10 cellular contexts compared by ENCODE assay signal in the genomic region with DNA sequence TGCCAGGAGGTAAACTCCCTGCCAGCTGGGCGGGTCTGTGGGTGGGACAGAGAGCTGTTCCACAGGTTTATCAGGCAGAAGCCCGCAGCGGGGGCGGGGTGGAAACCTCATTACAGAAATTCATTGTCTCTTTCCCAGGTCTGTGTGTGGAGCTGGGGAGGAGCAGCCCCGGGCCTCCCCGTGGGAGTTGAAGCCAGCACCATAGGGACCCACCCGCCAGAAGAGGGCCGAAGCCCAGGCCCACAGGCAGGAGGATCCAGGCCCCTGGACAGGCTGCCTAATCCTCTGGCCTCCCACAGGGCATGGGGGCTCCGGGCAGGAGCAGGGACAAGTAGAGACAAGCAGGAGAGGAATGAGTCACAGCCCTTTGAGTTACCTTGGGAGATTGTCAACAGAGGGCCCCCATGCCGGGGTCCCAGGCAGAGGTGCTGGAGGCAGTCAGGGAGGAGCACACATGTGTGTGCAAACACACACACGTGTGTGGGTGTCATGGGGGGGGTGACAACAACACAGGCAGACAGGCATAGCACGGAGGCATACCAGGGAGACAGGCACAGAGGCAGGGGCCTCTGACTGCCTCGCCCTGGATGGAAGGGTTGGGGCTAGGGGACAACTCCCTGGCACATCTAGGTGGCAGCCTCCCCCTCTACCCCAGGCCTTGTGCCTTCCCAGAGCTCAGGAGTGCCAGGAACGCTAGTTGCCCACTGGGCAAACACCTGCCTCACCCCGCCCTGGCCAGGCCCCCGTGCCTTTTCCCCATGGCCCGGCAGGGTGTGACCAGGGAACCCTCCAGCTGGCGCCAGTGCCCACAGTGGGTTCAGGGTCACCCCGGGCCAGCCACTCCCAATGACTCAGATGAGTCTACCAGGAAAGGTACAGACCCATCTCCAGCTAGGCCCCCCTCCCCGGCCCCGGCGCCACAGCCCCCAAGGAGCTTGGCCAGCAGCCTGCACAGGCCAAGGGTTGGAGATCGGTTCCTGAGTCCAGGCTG. TPM values are rescaled to one million over a fixed set of nuclear protein-coding genes. Genes with fewer than 3 reads are reported as not detected.
DNase-seq lines count a peak whose midpoint lies in the region; ATAC-seq, FAIRE-seq and TF ChIP-seq lines count a peak whose summit lies in the region.
"Had no signal": no experiment of that assay in that cellular context is flagged by ENCODE, and none has a peak within 500 bp of the region (broad histone marks: within the 10 kb centered on the region; RNA-seq: fewer than 3 reads in every experiment).

No MANE protein-coding gene starts in this region.

- peak overlapping the region; percentile 75 for H3K4me3 Mint-ChIP-seq in activated naive CD4-positive, alpha-beta T cell treated with anti-CD3 and anti-CD28 coated beads, Interleukin-2, amount 10 ng/mL, durations not matched to agents 7 days and 5 days
- H3K4me3 Mint-ChIP-seq in activated B cell treated with CpG ODN at 0.5 μM for 24 hours: peak overlapping the region; percentile 78

- no peak for ATAC-seq in activated naive CD4-positive, alpha-beta T cell treated with anti-CD3 and anti-CD28 coated beads, Interleukin-2, amount 50 U/mL, for 72 hours
- ATAC-seq in activated B cell treated with CpG ODN at 0.5 μM for 24 hours (ENCODE audit: low read depth): no peak
- ATAC-seq in left lung: peak; percentile 51

- TF ChIP-seq CTCF in activated B cell treated with CpG ODN at 0.5 μM for 24 hours (IDR thresholded peaks at IDR 0.05): no peak
- TF ChIP-seq CTCF in left lung (IDR thresholded peaks at IDR 0.05): no peak

- H3K27me3 Mint-ChIP-seq in activated naive CD4-positive, alpha-beta T cell treated with anti-CD3 and anti-CD28 coated beads, Interleukin-2, amount 10 ng/mL, durations not matched to agents 7 days and 5 days: peaks cover 4% of the 10 kb centered on the region
- H3K27me3 Mint-ChIP-seq in activated B cell treated with CpG ODN at 0.5 μM for 24 hours: no peaks in the 10 kb centered on the region

- peaks cover 7 to 39% of the 10 kb centered on the region in 2 donors for H3K4me1 ChIP-seq in left lung

- H3K36me3 Mint-ChIP-seq in activated naive CD4-positive, alpha-beta T cell treated with anti-CD3 and anti-CD28 coated beads, Interleukin-2, amount 10 ng/mL, durations not matched to agents 7 days and 5 days: no peaks in the 10 kb centered on the region
- no peaks in the 10 kb centered on the region for H3K36me3 Mint-ChIP-seq in activated naive CD4-positive, alpha-beta T cell treated with anti-CD3 and anti-CD28 coated beads, Interleukin-2, amount 50 U/mL, for 72 hours
- H3K36me3 Mint-ChIP-seq in activated B cell treated with CpG ODN at 0.5 μM for 24 hours (ENCODE audit: low read depth): peaks cover 7% of the 10 kb centered on the region

- H3K4me1 Mint-ChIP-seq in activated naive CD4-positive, alpha-beta T cell treated with anti-CD3 and anti-CD28 coated beads, Interleukin-2, amount 10 ng/mL, durations not matched to agents 7 days and 5 days: peaks cover 32% of the 10 kb centered on the region
- H3K4me1 Mint-ChIP-seq in activated B cell treated with CpG ODN at 0.5 μM for 24 hours: peaks cover 26% of the 10 kb centered on the region

- H3K27ac ChIP-seq in left lung: peak overlapping the region; percentile 39 to 66
- H3K27ac ChIP-seq: neutrophil had no signal

- POLR2A ChIA-PET in activated B cell treated with CpG ODN at 0.5 μM for 24 hours (lab: Charles Lee): interaction anchor here (0.9 to 27.6 kb wide), 3 partner anchors 42 to 99 kb away, joined by 4 to 1194 read pairs (median 6); a partner anchor contains a TSS

- peak overlapping the region; percentile 38 to 54 for H3K4me3 ChIP-seq in left lung

- no peaks in the 10 kb centered on the region for H3K9me3 Mint-ChIP-seq in activated naive CD4-positive, alpha-beta T cell treated with anti-CD3 and anti-CD28 coated beads, Interleukin-2, amount 10 ng/mL, durations not matched to agents 7 days and 5 days
- H3K9me3 Mint-ChIP-seq in activated naive CD4-positive, alpha-beta T cell treated with anti-CD3 and anti-CD28 coated beads, Interleukin-2, amount 50 U/mL, for 72 hours: no peaks in the 10 kb centered on the region
- H3K9me3 Mint-ChIP-seq in activated B cell treated with CpG ODN at 0.5 μM for 24 hours: no peaks in the 10 kb centered on the region

- no peaks in the 10 kb centered on the region for H3K9me3 ChIP-seq in left lung
- H3K9me3 ChIP-seq: neutrophil had no signal

- peaks cover 0 to 15% of the 10 kb centered on the region in 2 donors for H3K36me3 ChIP-seq in left lung
- H3K36me3 ChIP-seq: neutrophil had no signal

- no peaks in the 10 kb centered on the region for H3K27me3 ChIP-seq in left lung

- DNase-seq in activated naive CD4-positive, alpha-beta T cell treated with anti-CD3 and anti-CD28 coated beads, Interleukin-2, amount 10 ng/mL, durations not matched to agents 7 days and 5 days: no peak
- no peak for DNase-seq in activated naive CD4-positive, alpha-beta T cell treated with anti-CD3 and anti-CD28 coated beads, Interleukin-2, amount 50 U/mL, for 72 hours (ENCODE audit: low spot score in 2 of 2)
- DNase-seq in activated B cell treated with CpG ODN at 0.5 μM for 24 hours (no peak), left lung (peak in 1 of 2 donors; percentile 63), urothelium cell line (ENCODE audit: low spot score) (peak; percentile 71), NCI-H82 (lab: John Stamatoyannopoulos, UW) (no peak), dermis blood vessel endothelial cell (no peak), GDM1 (lab: John Stamatoyannopoulos, UW) (no peak)
- DNase-seq: cerebellar nuclear complex had no signal

- intact Hi-C loops in activated B cell treated with CpG ODN at 0.5 μM for 24 hours (cut with micrococcal nuclease): loop anchor here (10.0 kb wide), 2 partner anchors 342 to 422 kb away; a partner anchor contains a TSS
- intact Hi-C loops in left lung (cut with DNase I): loop anchor here (10.0 kb wide), 2 partner anchors 52 to 182 kb away; a partner anchor contains a TSS

- FAIRE-seq in urothelium cell line (lab: Jason Lieb, UNC): peak; percentile 90

- no peak overlapping the region for H3K27ac Mint-ChIP-seq in activated naive CD4-positive, alpha-beta T cell treated with anti-CD3 and anti-CD28 coated beads, Interleukin-2, amount 10 ng/mL, durations not matched to agents 7 days and 5 days
- H3K27ac Mint-ChIP-seq in activated naive CD4-positive, alpha-beta T cell treated with anti-CD3 and anti-CD28 coated beads, Interleukin-2, amount 50 U/mL, for 72 hours: no peak overlapping the region
- H3K27ac Mint-ChIP-seq in activated B cell treated with CpG ODN at 0.5 μM for 24 hours: no peak overlapping the region

- CTCF ChIA-PET in activated naive CD4-positive, alpha-beta T cell treated with anti-CD3 and anti-CD28 coated beads, Interleukin-2, amount 10 ng/mL, durations not matched to agents 7 days and 5 days (lab: Charles Lee): interaction anchor here (0.5 to 16.4 kb wide), 9 partner anchors 10 to 487 kb away, joined by 3 to 592 read pairs (median 4); a partner anchor contains a TSS
- CTCF ChIA-PET in activated B cell treated with CpG ODN at 0.5 μM for 24 hours (lab: Charles Lee): interaction anchor here (1.2 to 7.8 kb wide), 6 partner anchors 36 to 170 kb away, joined by 3 to 310 read pairs (median 6); a partner anchor contains a TSS

RNA-seq across cellular contexts. Expression of a gene that starts 1.3 kb away (rescaled TPM):
- total RNA-seq in activated naive CD4-positive, alpha-beta T cell treated with anti-CD3 and anti-CD28 coated beads, Interleukin-2, amount 50 U/mL, for 72 hours: under 1 TPM; 0.61 to 0.76 TPM
- total RNA-seq in activated B cell treated with CpG ODN at 0.5 μM for 24 hours (2.2 and 3.7 TPM in 2 replicates), left lung (10 to 100 TPM; 18.0 to 25.9 TPM), dermis blood vessel endothelial cell (0.34 and 0.37 TPM in 2 replicates)

RNA-seq across cellular contexts. Expression of a gene that starts 32.8 kb away (rescaled TPM):
- total RNA-seq in activated naive CD4-positive, alpha-beta T cell treated with anti-CD3 and anti-CD28 coated beads, Interleukin-2, amount 50 U/mL, for 72 hours: 10 to 100 TPM in 1 of 2 donors, 1 to 10 TPM in 1; 9.7 to 35.1 TPM
- total RNA-seq in activated B cell treated with CpG ODN at 0.5 μM for 24 hours (35.1 and 44.6 TPM in 2 replicates), left lung (10 to 100 TPM; 26.9 to 29.3 TPM), dermis blood vessel endothelial cell (20.1 and 38.7 TPM in 2 replicates)

RNA-seq across cellular contexts. Expression of a gene that starts 35.3 kb away (rescaled TPM):
- total RNA-seq in activated naive CD4-positive, alpha-beta T cell treated with anti-CD3 and anti-CD28 coated beads, Interleukin-2, amount 50 U/mL, for 72 hours: 100 to 1,000 TPM in 1 of 2 donors, 10 to 100 TPM in 1; 93.1 to 123 TPM
- total RNA-seq in activated B cell treated with CpG ODN at 0.5 μM for 24 hours (357 and 360 TPM in 2 replicates), left lung (100 to 1,000 TPM in 1 of 2 donors, 10 to 100 TPM in 1; 73.0 to 153 TPM), dermis blood vessel endothelial cell (75.9 and 125 TPM in 2 replicates)

RNA-seq across cellular contexts. Expression of a gene that starts 40.1 kb away (rescaled TPM):
- 10 to 100 TPM; 67.7 to 83.2 TPM for total RNA-seq in activated naive CD4-positive, alpha-beta T cell treated with anti-CD3 and anti-CD28 coated beads, Interleukin-2, amount 50 U/mL, for 72 hours
- total RNA-seq in activated B cell treated with CpG ODN at 0.5 μM for 24 hours: 69.1 and 73.6 TPM in 2 replicates
- total RNA-seq in left lung: 10 to 100 TPM; 19.3 to 23.2 TPM
- total RNA-seq in dermis blood vessel endothelial cell: 46.1 and 93.6 TPM in 2 replicates
